Comparison of ENCODE assay signal across 10 cellular contexts in the genomic region with DNA sequence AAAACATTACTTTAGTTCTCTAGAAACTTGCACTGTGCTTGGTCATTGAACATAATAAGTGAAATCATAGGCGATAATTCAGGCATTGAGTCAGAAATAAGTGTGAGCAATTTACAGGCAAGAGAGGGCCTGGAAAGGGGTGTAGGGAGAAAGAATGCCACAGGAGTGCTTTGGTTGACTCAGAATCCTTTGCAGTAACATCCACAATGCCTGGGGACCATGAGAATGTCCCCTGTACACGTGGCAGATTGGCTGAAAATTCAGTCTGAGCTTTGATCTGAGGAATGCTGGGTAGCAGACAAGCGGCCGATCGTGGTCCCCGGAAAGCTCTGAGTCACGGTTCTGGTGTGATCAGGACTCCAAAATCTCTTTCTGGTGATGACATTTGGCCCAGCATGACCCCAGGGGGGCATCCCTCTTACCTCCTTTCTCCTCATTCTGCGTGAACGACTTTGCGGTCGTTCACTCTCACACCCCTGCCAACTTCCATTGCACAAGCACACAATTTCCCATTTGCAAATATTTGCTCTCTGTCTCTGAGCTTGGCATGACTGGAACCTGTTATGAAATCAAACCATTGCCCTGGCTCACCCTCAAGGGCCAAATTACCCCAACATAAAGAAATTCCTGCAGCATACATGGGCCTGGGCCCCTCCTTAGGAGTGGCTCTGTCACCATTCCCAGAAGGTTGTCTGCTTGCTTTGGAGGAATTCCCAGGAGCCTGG.
DNase-seq lines count a peak whose midpoint lies in the region; ATAC-seq, FAIRE-seq and TF ChIP-seq lines count a peak whose summit lies in the region.
"Had no signal": no experiment of that assay in that cellular context is flagged by ENCODE, and none has a peak within 500 bp of the region (broad histone marks: within the 10 kb centered on the region; RNA-seq: fewer than 3 reads in every experiment).

No MANE protein-coding gene starts in this region.

- TF ChIP-seq EP300 in A549 (IDR thresholded peaks at IDR 0.05), result peak; percentile 99

- dilution Hi-C loops in mammary epithelial cell (cut with HindIII; ENCODE audit: low sequenced_read_pairs), result no loop called here

- peak overlapping the region; percentile 16 for H2AFZ ChIP-seq in mammary epithelial cell (ENCODE audit: low read depth, low read length)

- POLR2A ChIA-PET in A549 (lab: Yijun Ruan, JAX), result interaction anchor here (0.9 to 2.9 kb wide), 5 partner anchors 29 to 382 kb away, joined by 4 to 15 read pairs (median 7); a partner anchor contains a TSS

- TF ChIP-seq RAD21 in A549 (conservative IDR thresholded peaks at IDR 0.05 in 1 of 2, IDR thresholded peaks at IDR 0.05 in 1 of 2), result peak; percentile 37 to 81

- no peak for TF ChIP-seq POLR2A in A549 (IDR thresholded peaks at IDR 0.05; ENCODE audit: low read length)

- 3% methylated on average over 11 of the region's 11 CpGs for WGBS in A549 (ENCODE audit: missing lambda C conversion rate)
- 5% methylated on average over 11 of the region's 11 CpGs for WGBS in mammary epithelial cell (ENCODE audit: low coverage, missing lambda C conversion rate)
- WGBS in lung, 2 donors, result 31 to 44% methylated on average over 11 of the region's 11 CpGs

- H3K4me1 ChIP-seq in A549, result peaks cover 31% of the 10 kb centered on the region
- peaks cover 19% of the 10 kb centered on the region for H3K4me1 ChIP-seq in mammary epithelial cell (ENCODE audit: insufficient read depth, low read length)
- peaks cover 0 to 9% of the 10 kb centered on the region in 2 donors for H3K4me1 ChIP-seq in lung (ENCODE audit: control insufficient read depth in 2 of 2, insufficient read depth in 2 of 2, low read length in 2 of 2)

- no peaks in the 10 kb centered on the region for H3K27me3 Mint-ChIP-seq in stimulated activated memory B cell treated with anti-CD40 and anti-IgM and Interleukin-4, amounts not matched to agents 10 μg/mL and 1 μg/mL and 100 μg/mL, for 72 hours

- H3K27ac Mint-ChIP-seq in stimulated activated memory B cell treated with anti-CD40 and anti-IgM and Interleukin-4, amounts not matched to agents 10 μg/mL and 1 μg/mL and 100 μg/mL, for 72 hours, result no peak overlapping the region

- no peaks in the 10 kb centered on the region for H3K4me1 Mint-ChIP-seq in stimulated activated memory B cell treated with anti-CD40 and anti-IgM and Interleukin-4, amounts not matched to agents 10 μg/mL and 1 μg/mL and 100 μg/mL, for 72 hours

- H3K9me3 ChIP-seq in A549 (peaks cover 6% of the 10 kb centered on the region; the same call in 1 of the 3 replicates), mammary epithelial cell (replicated peaks; ENCODE audit: insufficient read depth, low read length) (no peaks in the 10 kb centered on the region), lung (ENCODE audit: control insufficient read depth in 2 of 2, insufficient read depth in 1 of 2, low read length in 1 of 2) (no peaks in the 10 kb centered on the region)

- CTCF ChIA-PET in A549 (lab: Yijun Ruan, JAX), result interaction anchor here (0.6 to 4.4 kb wide), 51 partner anchors 10 to 998 kb away, joined by 3 to 52 read pairs (median 8); a partner anchor contains a TSS
- CTCF ChIA-PET in mammary epithelial cell (lab: Charles Lee; ENCODE audit: low non-redundant PET), result interaction anchor here (0.6 kb wide), 1 partner anchor 1018 kb away, joined by 3 read pairs; no protein-coding TSS in a partner anchor

- intact Hi-C loops in mammary epithelial cell (cut with micrococcal nuclease), result loop anchor here (1.0 to 10.0 kb wide), 4 partner anchors 28 to 883 kb away; no protein-coding TSS in a partner anchor

- no peak overlapping the region for H3K9ac ChIP-seq in mammary epithelial cell (ENCODE audit: insufficient read depth, low read length)

- H3K4me3 ChIP-seq in A549, result no peak overlapping the region
- no peak overlapping the region for H3K4me3 ChIP-seq in mammary epithelial cell (replicated peaks in 1 of 3; ENCODE audit: insufficient read depth in 1 of 3, low read depth in 2 of 3, low read length in 3 of 3)
- no peak overlapping the region for H3K4me3 ChIP-seq in lung

- no peaks in the 10 kb centered on the region for H4K20me1 ChIP-seq in mammary epithelial cell (ENCODE audit: insufficient read depth, low read length)

- H3K4me2 ChIP-seq in A549 (peak overlapping the region; percentile 70), mammary epithelial cell (ENCODE audit: insufficient read depth, low read depth, low read length) (peak overlapping the region; percentile 5)

- H3K36me3 Mint-ChIP-seq in stimulated activated memory B cell treated with anti-CD40 and anti-IgM and Interleukin-4, amounts not matched to agents 10 μg/mL and 1 μg/mL and 100 μg/mL, for 72 hours, result peaks cover 38% of the 10 kb centered on the region

- TF ChIP-seq CTCF in A549 (IDR thresholded peaks at IDR 0.05) (peak; percentile 11; the same call in 1 of the 3 replicates), mammary epithelial cell (conservative IDR thresholded peaks at IDR 0.05 in 1 of 2, IDR thresholded peaks at IDR 0.05 in 1 of 2; ENCODE audit: extremely low read depth in 1 of 2, insufficient read depth in 1 of 2, low read depth in 1 of 2, low read length in 2 of 2) (no peak), lung (IDR thresholded peaks at IDR 0.05; ENCODE audit: control extremely low read depth, extremely low read depth) (no peak)

- in situ Hi-C loops in mammary epithelial cell (cut with MboI; ENCODE audit: low sequenced_read_pairs in 2 of 2), result no loop called here

- H3K27ac ChIP-seq in A549, result peak overlapping the region; percentile 84 to 89
- peak overlapping the region; percentile 12 for H3K27ac ChIP-seq in mammary epithelial cell (ENCODE audit: insufficient read depth, low read depth, low read length)
- H3K27ac ChIP-seq in lung (ENCODE audit: low read depth in 1 of 2, low read length in 1 of 2), result peak overlapping the region in 1 of 2 donors; percentile 83

- H3K36me3 ChIP-seq in mammary epithelial cell (ENCODE audit: insufficient read depth, low read length) (no peaks in the 10 kb centered on the region), lung (ENCODE audit: control insufficient read depth in 2 of 2, insufficient read depth in 2 of 2, low read length in 2 of 2) (no peaks in the 10 kb centered on the region)

- BruUV-seq in mammary epithelial cell (replicated peaks; lab: Mats Ljungman, UMichigan), result no TSS peak

- H3K79me2 ChIP-seq in mammary epithelial cell (ENCODE audit: insufficient read depth, low read length), result no peaks in the 10 kb centered on the region

- H3K9me3 Mint-ChIP-seq in stimulated activated memory B cell treated with anti-CD40 and anti-IgM and Interleukin-4, amounts not matched to agents 10 μg/mL and 1 μg/mL and 100 μg/mL, for 72 hours, result no peaks in the 10 kb centered on the region

- peak; percentile 89 to 92 for ATAC-seq in A549
- ATAC-seq in lung (ENCODE audit: insufficient read depth, low FRiP score), result peak; percentile 63
- no peak for ATAC-seq in stimulated activated memory B cell treated with anti-CD40 and anti-IgM and Interleukin-4, amounts not matched to agents 10 μg/mL and 1 μg/mL and 100 μg/mL, for 72 hours
- ATAC-seq in HG03045 (IDR thresholded peaks at IDR 0.05; ENCODE audit: unreplicated experiment), result no peak
- no peak for ATAC-seq in HG03354 (IDR thresholded peaks at IDR 0.05; ENCODE audit: poor library complexity, severe bottlenecking, unreplicated experiment)

- DNase-seq in A549 (ENCODE audit: low read depth in 1 of 2, low spot score in 1 of 2) (peak; percentile 88 to 99), HuH-7.5 (ENCODE audit: low spot score) (peak; percentile 58), mammary epithelial cell (peak; percentile 60), lung (ENCODE audit: low spot score) (peak; percentile 82), midbrain (lab: John Stamatoyannopoulos, UW) (no peak)
- DNase-seq: kidney glomerular epithelial cell had no signal

- H3K27me3 ChIP-seq in mammary epithelial cell (ENCODE audit: insufficient read depth, low read length) (no peaks in the 10 kb centered on the region), lung (ENCODE audit: control insufficient read depth, insufficient read depth) (no peaks in the 10 kb centered on the region)

- peak; percentile 98 for FAIRE-seq in A549 (lab: Jason Lieb, UNC)
- FAIRE-seq: H1 had no signal

- no peak overlapping the region for H3K4me3 Mint-ChIP-seq in stimulated activated memory B cell treated with anti-CD40 and anti-IgM and Interleukin-4, amounts not matched to agents 10 μg/mL and 1 μg/mL and 100 μg/mL, for 72 hours

TF ChIP-seq in A549, 52 proteins besides CTCF, POLR2A, EP300 and RAD21 (continues in another document):
- TF ChIP-seq CBX8 (IDR thresholded peaks at IDR 0.05), result no peak
- TF ChIP-seq, protein P1, sequence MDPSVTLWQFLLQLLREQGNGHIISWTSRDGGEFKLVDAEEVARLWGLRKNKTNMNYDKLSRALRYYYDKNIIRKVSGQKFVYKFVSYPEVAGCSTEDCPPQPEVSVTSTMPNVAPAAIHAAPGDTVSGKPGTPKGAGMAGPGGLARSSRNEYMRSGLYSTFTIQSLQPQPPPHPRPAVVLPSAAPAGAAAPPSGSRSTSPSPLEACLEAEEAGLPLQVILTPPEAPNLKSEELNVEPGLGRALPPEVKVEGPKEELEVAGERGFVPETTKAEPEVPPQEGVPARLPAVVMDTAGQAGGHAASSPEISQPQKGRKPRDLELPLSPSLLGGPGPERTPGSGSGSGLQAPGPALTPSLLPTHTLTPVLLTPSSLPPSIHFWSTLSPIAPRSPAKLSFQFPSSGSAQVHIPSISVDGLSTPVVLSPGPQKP (IDR thresholded peaks at IDR 0.05; ENCODE audit: low read depth, low read length), result no peak
- TF ChIP-seq FOSL2 (IDR thresholded peaks at IDR 0.05), result peak; percentile 96
- TF ChIP-seq FOSL2 (CRISPR knock-in tag; IDR thresholded peaks at IDR 0.05), result peak; percentile 97
- TF ChIP-seq GATA3 (IDR thresholded peaks at IDR 0.05; ENCODE audit: borderline replicate concordance), result peak; percentile 100
- TF ChIP-seq FOXS1 (CRISPR knock-in tag; IDR thresholded peaks at IDR 0.05), result 0 out of 2 replicates have a peak, but pooled peaks have one; percentile 57
- peak; percentile 100 for TF ChIP-seq JUN (IDR thresholded peaks at IDR 0.05)
- no peak for TF ChIP-seq FOSB (CRISPR knock-in tag; IDR thresholded peaks at IDR 0.05)
- no peak for TF ChIP-seq ZNF302 (CRISPR knock-in tag; IDR thresholded peaks at IDR 0.05)
- TF ChIP-seq RNF2 (IDR thresholded peaks at IDR 0.05; ENCODE audit: borderline replicate concordance, low read depth), result no peak
- no peak for TF ChIP-seq CHD2 (IDR thresholded peaks at IDR 0.05; ENCODE audit: low read length, partially characterized antibody)
- TF ChIP-seq, protein P2, sequence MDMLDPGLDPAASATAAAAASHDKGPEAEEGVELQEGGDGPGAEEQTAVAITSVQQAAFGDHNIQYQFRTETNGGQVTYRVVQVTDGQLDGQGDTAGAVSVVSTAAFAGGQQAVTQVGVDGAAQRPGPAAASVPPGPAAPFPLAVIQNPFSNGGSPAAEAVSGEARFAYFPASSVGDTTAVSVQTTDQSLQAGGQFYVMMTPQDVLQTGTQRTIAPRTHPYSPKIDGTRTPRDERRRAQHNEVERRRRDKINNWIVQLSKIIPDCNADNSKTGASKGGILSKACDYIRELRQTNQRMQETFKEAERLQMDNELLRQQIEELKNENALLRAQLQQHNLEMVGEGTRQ (IDR thresholded peaks at IDR 0.05), result peak; percentile 56; the same call in 1 of the 2 replicates
- TF ChIP-seq ZSCAN20 (CRISPR knock-in tag; IDR thresholded peaks at IDR 0.05), result no peak

Comparison
In these comparisons a context has a peak if more than half of its experiments do, and no peak if none do; other contexts are left out.
1. ATAC-seq: peak in A549 (2 of 2) and lung (single experiment); none in stimulated activated memory B cell treated with anti-CD40 and anti-IgM and Interleukin-4, amounts not matched to agents 10 μg/mL and 1 μg/mL and 100 μg/mL, for 72 hours (single experiment), HG03045 (single experiment) and HG03354 (single experiment).